1 cellular context compared by ENCODE assay signal in the genomic region with DNA sequence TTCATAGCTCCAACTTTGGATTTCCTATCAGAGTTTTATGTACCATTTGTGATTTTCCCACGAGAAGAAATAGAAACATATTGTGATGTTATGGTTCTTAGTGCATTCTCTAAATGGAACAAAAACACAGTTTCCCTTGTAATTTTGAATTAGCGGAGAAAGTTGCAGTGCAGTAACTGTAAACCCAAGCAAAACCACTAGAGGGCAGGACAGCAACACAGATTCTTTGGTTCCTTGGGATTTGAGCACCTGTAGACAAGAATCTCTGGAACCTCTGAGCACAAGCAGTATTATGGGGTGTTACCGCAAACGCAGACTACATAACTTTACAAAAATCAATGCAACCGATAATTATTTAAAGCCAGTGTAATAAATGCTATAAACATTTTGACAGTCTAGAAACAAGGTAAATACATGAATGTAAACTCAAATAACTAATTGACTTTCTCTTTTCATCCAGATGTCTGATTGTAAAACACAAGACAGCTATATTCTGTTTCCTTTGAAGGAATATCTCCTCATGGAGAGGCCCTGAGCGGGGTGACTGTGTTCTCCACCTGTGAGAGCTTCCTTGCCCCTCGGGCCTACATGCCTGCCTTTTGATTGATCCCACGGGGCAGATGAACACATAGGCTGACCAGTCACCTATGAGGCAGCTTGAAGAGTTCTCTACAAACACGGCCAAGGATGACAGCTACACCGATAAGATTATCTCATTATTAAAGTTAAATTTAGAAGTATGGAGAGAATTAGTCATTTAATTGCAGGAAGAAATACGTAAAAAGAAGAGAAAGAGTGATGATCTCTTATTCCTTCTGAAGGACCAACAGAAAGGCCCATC.
TF ChIP-seq lines count a peak whose summit lies in the region.

No MANE protein-coding gene starts in this region.

TF ChIP-seq in HEK293, 187 proteins besides CTCF, POLR2A, EP300 and RAD21 (continued from another document):
- TF ChIP-seq FEZF1 (tag by site-specific recombination; IDR thresholded peaks at IDR 0.05) (no peak), ZNF654 (tag by site-specific recombination; IDR thresholded peaks at IDR 0.05; ENCODE audit: low read depth) (peak; percentile 94), ZNF433 (tag by site-specific recombination; IDR thresholded peaks at IDR 0.05; ENCODE audit: low read depth) (0 out of 2 replicates have a peak, but pooled peaks have one; percentile 1)
TF ChIP-seq in HEK293: peak in this region for 9.
